Comparison of ENCODE assay signal across 19 cellular contexts in the genomic region with DNA sequence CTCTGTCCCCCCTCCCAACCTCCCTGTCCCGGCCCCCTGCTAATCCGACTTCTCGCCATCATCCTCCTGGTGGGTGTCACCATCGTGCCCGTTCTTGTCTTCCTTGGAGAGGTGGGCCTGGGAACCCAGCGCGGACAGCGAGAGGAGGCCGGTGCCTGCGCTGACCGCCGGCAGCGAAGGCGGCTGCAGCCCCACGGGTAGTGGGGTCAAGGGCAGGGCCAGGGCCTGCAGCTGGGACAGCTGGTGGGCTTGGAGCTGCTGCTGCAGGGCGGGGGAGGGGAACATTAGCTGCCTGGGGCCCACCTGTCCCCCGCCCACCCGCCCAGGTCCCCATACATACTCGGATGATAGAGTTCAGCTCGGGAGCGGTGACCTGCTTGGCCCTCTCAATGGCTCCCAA. TPM values are rescaled to one million over a fixed set of nuclear protein-coding genes. Genes with fewer than 3 reads are reported as not detected.
DNase-seq lines count a peak whose midpoint lies in the region; ATAC-seq, FAIRE-seq and TF ChIP-seq lines count a peak whose summit lies in the region.
"Had no signal": no experiment of that assay in that cellular context is flagged by ENCODE, and none has a peak within 500 bp of the region (broad histone marks: within the 10 kb centered on the region; RNA-seq: fewer than 3 reads in every experiment).

No MANE protein-coding gene starts in this region.

- H3K36me3 Mint-ChIP-seq in Caco-2 (ENCODE audit: insufficient read depth, unreplicated experiment), result peaks cover 20% of the 10 kb centered on the region

- H3K4me3 ChIP-seq in HepG2 (replicated peaks in 1 of 3; ENCODE audit: insufficient read depth in 1 of 3, low read depth in 2 of 3, low read length in 3 of 3), result no peak overlapping the region
- no peak overlapping the region for H3K4me3 ChIP-seq in right lobe of liver
- H3K4me3 ChIP-seq in ovary, result no peak overlapping the region
- H3K4me3 ChIP-seq in Caco-2 (ENCODE audit: low read depth, low read length), result no peak overlapping the region
- H3K4me3 ChIP-seq: SJCRH30 had no signal

- no peak overlapping the region for H3K4me2 ChIP-seq in HepG2 (ENCODE audit: low read depth, low read length)
- H3K4me2 ChIP-seq: KMS-11 had no signal

- no peak for TF ChIP-seq RAD21 in HepG2 (CRISPR knock-in tag; IDR thresholded peaks at IDR 0.05)

- no peak overlapping the region for H3K4me3 Mint-ChIP-seq in Caco-2 (ENCODE audit: unreplicated experiment)

- no peak for FAIRE-seq in HepG2 (lab: Jason Lieb, UNC)
- FAIRE-seq: H1 had no signal

- H3K79me2 ChIP-seq in HepG2 (ENCODE audit: insufficient read depth, low read length), result no peaks in the 10 kb centered on the region

- no peak overlapping the region for H2AFZ ChIP-seq in HepG2 (ENCODE audit: low read length)

- DNase-seq in HepG2 (ENCODE audit: low spot score) (no peak), right lobe of liver (no peak), epithelial cell of prostate (ENCODE audit: low read depth, low spot score) (no peak), ovary (peak in 3 of 5 donors; percentile 59 to 77 (median 63)), Ammon's horn (ENCODE audit: low spot score) (no peak), Caco-2 (no peak), activated gamma-delta T cell treated with Interleukin-2 at 50 U/mL for 16 hours (no peak)
- DNase-seq: DMS 273 treated with DMSO at 0.1 percent for 48 hours, DND-41, MV-4-11, NCI-H1417 treated with DMSO at 0.1 percent for 48 hours, NCI-H187 treated with DMSO at 0.1 percent for 48 hours, NCI-H2227 treated with DMSO at 0.1 percent for 48 hours, NCI-H524, SJCRH30 had no signal

- H3K36me3 ChIP-seq in HepG2 (replicated peaks in 1 of 2; ENCODE audit: control insufficient read depth in 1 of 2, insufficient read depth in 2 of 2, low read length in 2 of 2) (peaks cover 8 to 41% of the 10 kb centered on the region in 2 experiments; a peak in 4 of 5 replicates), right lobe of liver (peaks cover 0 to 23% (median 12%) of the 10 kb centered on the region in 4 donors), ovary (no peaks in the 10 kb centered on the region), Caco-2 (ENCODE audit: control insufficient read depth, insufficient read depth, low read length) (no peaks in the 10 kb centered on the region)

- H3K4me1 ChIP-seq in HepG2 (ENCODE audit: insufficient read depth, low read length) (0 out of 2 replicates have a peak, but pooled peaks cover 4% of the 10 kb centered on the region), right lobe of liver (peaks cover 0 to 16% (median 7%) of the 10 kb centered on the region in 4 donors), ovary (ENCODE audit: insufficient read depth) (peaks cover 10% of the 10 kb centered on the region), Caco-2 (peaks cover 9% of the 10 kb centered on the region; the same call in 1 of the 2 replicates)
- H3K4me1 ChIP-seq: SJCRH30 had no signal

- TF ChIP-seq POLR2A in HepG2 (IDR thresholded peaks at IDR 0.05; ENCODE audit: insufficient read depth in 1 of 2, low read depth in 2 of 2, low read length in 2 of 2), result no peak
- no peak for TF ChIP-seq POLR2A in right lobe of liver (IDR thresholded peaks at IDR 0.05)
- no peak for TF ChIP-seq POLR2A in ovary (IDR thresholded peaks at IDR 0.05)

- POLR2A ChIA-PET in HepG2 (lab: Yijun Ruan, JAX), result interaction anchor here (3.6 kb wide), 1 partner anchor 18 kb away, joined by 21 read pairs; no protein-coding TSS in a partner anchor
- POLR2A ChIA-PET in Caco-2 (lab: Charles Lee), result interaction anchor here (1.1 to 1.4 kb wide), 2 partner anchors 18 to 103 kb away, joined by 4 read pairs; no protein-coding TSS in a partner anchor

- H3K4me1 Mint-ChIP-seq in Caco-2 (ENCODE audit: low read depth, unreplicated experiment), result peaks cover 6% of the 10 kb centered on the region

- H3K27me3 Mint-ChIP-seq in Caco-2 (ENCODE audit: insufficient read depth, unreplicated experiment), result no peaks in the 10 kb centered on the region

- H3K9me3 ChIP-seq in HepG2 (ENCODE audit: low read length) (no peaks in the 10 kb centered on the region), right lobe of liver (no peaks in the 10 kb centered on the region), ovary (no peaks in the 10 kb centered on the region), Caco-2 (no peaks in the 10 kb centered on the region)
- H3K9me3 ChIP-seq: SJCRH30 had no signal

- H3K27ac ChIP-seq in HepG2 (ENCODE audit: extremely low read length, insufficient read depth, low read length) (no peak overlapping the region), right lobe of liver (no peak overlapping the region), epithelial cell of prostate (peak overlapping the region; percentile 98), ovary (peak overlapping the region; percentile 21 to 88)
- H3K27ac ChIP-seq: C4-2B, KMS-11, SJCRH30 had no signal

- intact Hi-C loops in HepG2 (cut with micrococcal nuclease; ENCODE audit: unreplicated experiment) (no loop called here), right lobe of liver (cut with DNase I) (no loop called here), ovary (cut with DNase I) (no loop called here), Caco-2 (cut with micrococcal nuclease; ENCODE audit: unreplicated experiment) (no loop called here)

- no peaks in the 10 kb centered on the region for H4K20me1 ChIP-seq in HepG2 (ENCODE audit: insufficient read depth, low read length)

- TF ChIP-seq EP300 in HepG2 (IDR thresholded peaks at IDR 0.05; ENCODE audit: low read depth in 2 of 2, low read length in 2 of 2) (no peak), HepG2 (CRISPR knock-in tag; IDR thresholded peaks at IDR 0.05; ENCODE audit: borderline replicate concordance) (no peak), ovary (IDR thresholded peaks at IDR 0.05) (no peak)

- no peak for ATAC-seq in HepG2
- no peak for ATAC-seq in right lobe of liver

- in situ Hi-C loops in HepG2 (cut with HindIII; ENCODE audit: extremely low pct_ligation_motif_present, low pct_unique_long_range_greater_than_20kb), result no loop called here

- H3K9me3 Mint-ChIP-seq in Caco-2 (ENCODE audit: unreplicated experiment), result no peaks in the 10 kb centered on the region

- WGBS in HepG2 (ENCODE audit: low lambda C conversion rate), result 96% methylated on average over 15 of the region's 21 CpGs
- WGBS in right lobe of liver (ENCODE audit: insufficient coverage, low coverage, low lambda C conversion rate, missing lambda C conversion rate), result 60% methylated on average over 3 of the region's 21 CpGs
- WGBS in ovary, 3 donors, result 26 to 57% (median 26%) methylated on average over 9 to 21 of the region's 21 CpGs

- no peak for TF ChIP-seq CTCF in HepG2 (CRISPR knock-in tag; IDR thresholded peaks at IDR 0.05)
- TF ChIP-seq CTCF in right lobe of liver (IDR thresholded peaks at IDR 0.05), result no peak
- TF ChIP-seq CTCF in ovary (IDR thresholded peaks at IDR 0.05), result no peak
- TF ChIP-seq CTCF in Caco-2 (IDR thresholded peaks at IDR 0.05; ENCODE audit: insufficient read depth in 1 of 2, low read depth in 1 of 2, low read length in 1 of 2, severe bottlenecking in 1 of 2, unreplicated experiment in 1 of 2), result no peak

- BruUV-seq in HepG2 (replicated peaks; lab: Mats Ljungman, UMichigan) (no TSS peak), Caco-2 (replicated peaks; lab: Mats Ljungman, UMichigan) (no TSS peak)

- CTCF ChIA-PET in HepG2 (lab: Yijun Ruan, JAX; ENCODE audit: low intra/inter-chr PET ratio, low total read pairs), result no interaction called here
- CTCF ChIA-PET in Caco-2 (lab: Charles Lee), result interaction anchor here (0.7 kb wide), 1 partner anchor 17 kb away, joined by 7 read pairs; no protein-coding TSS in a partner anchor

- no peaks in the 10 kb centered on the region for H3K27me3 ChIP-seq in HepG2 (ENCODE audit: control insufficient read depth in 1 of 2, insufficient read depth in 2 of 2, low read length in 2 of 2)
- H3K27me3 ChIP-seq in right lobe of liver, result no peaks in the 10 kb centered on the region
- no peaks in the 10 kb centered on the region for H3K27me3 ChIP-seq in ovary
- no peaks in the 10 kb centered on the region for H3K27me3 ChIP-seq in Caco-2 (replicated peaks; ENCODE audit: control insufficient read depth, insufficient read depth, low read length)
- H3K27me3 ChIP-seq: SJCRH30 had no signal

- no peak overlapping the region for H3K27ac Mint-ChIP-seq in Caco-2 (ENCODE audit: unreplicated experiment)

- H3K9ac ChIP-seq in HepG2 (ENCODE audit: insufficient read depth, low read depth, low read length), result no peak overlapping the region
- H3K9ac ChIP-seq: KMS-11 had no signal

RNA-seq across cellular contexts. Expression of a gene that starts 8.5 kb away (rescaled TPM):
- total RNA-seq in HepG2 (2016; rRNA removed; fragmentation: Illumina TruSeq; extraction: Trizol) (51.6 and 62.8 TPM in 2 replicates), right lobe of liver (100 to 1,000 TPM; 119 to 198 (median 152) TPM), ovary (100 to 1,000 TPM; 274 to 670 (median 503) TPM), Caco-2 (2022) (132 and 144 TPM in 2 replicates)
- total RNA-seq in HepG2 (2016; cell fraction: cytosol; rRNA removed; fragmentation: Illumina TruSeq; extraction: Trizol; ENCODE audit: low read depth), result 148 and 187 TPM in 2 replicates
- total RNA-seq in HepG2 (2016; cell fraction: insoluble cytoplasmic fraction; rRNA removed; fragmentation: Illumina TruSeq; extraction: Trizol), result 41.9 and 63.2 TPM in 2 replicates
- 155 and 189 TPM in 2 replicates for total RNA-seq in HepG2 (2016; cell fraction: membrane; rRNA removed; fragmentation: Illumina TruSeq; extraction: Trizol)
- total RNA-seq in HepG2 (2016; cell fraction: nucleus; rRNA removed; fragmentation: Illumina TruSeq; extraction: Trizol), result 29.0 and 32.6 TPM in 2 replicates
- polyA plus RNA-seq in HepG2 (2011; rRNA removed) (189 and 246 TPM in 2 replicates), ovary (100 to 1,000 TPM; 241 to 530 TPM)
- polyA plus RNA-seq in HepG2 (2011; cell fraction: cytosol; rRNA removed), result 170 and 253 TPM in 2 replicates
- 312 and 359 TPM in 2 replicates for polyA plus RNA-seq in HepG2 (2011; cell fraction: nucleus; rRNA removed)
- polyA plus RNA-seq in HepG2 (2012), result 157 and 182 TPM in 2 replicates
- 365 and 380 TPM in 2 replicates for polyA plus RNA-seq in HepG2 (2016; cell fraction: cytosol; fragmentation: Illumina TruSeq; extraction: Trizol; ENCODE audit: low read depth)
- 90.9 and 108 TPM in 2 replicates for polyA plus RNA-seq in HepG2 (2016; cell fraction: insoluble cytoplasmic fraction; fragmentation: Illumina TruSeq; extraction: Trizol; ENCODE audit: low read depth)
- polyA plus RNA-seq in HepG2 (2016; cell fraction: membrane; fragmentation: Illumina TruSeq; extraction: Trizol; ENCODE audit: low read depth), result 308 and 330 TPM in 2 replicates
- 105 and 117 TPM in 2 replicates for polyA plus RNA-seq in HepG2 (2016; cell fraction: nucleus; fragmentation: Illumina TruSeq; extraction: Trizol; ENCODE audit: insufficient read depth, low read depth)
- polyA minus RNA-seq in HepG2 (2011; rRNA and poly(A)+ RNA removed; ENCODE audit: low replicate concordance), result 213 and 462 TPM in 2 replicates
- 159 and 180 TPM in 2 replicates for polyA minus RNA-seq in HepG2 (2011; cell fraction: cytosol; rRNA and poly(A)+ RNA removed)
- 36.2 and 46.2 TPM in 2 replicates for polyA minus RNA-seq in HepG2 (2011; cell fraction: nucleus; rRNA and poly(A)+ RNA removed)

RNA-seq across cellular contexts. Expression of a gene that starts 24.7 kb away (rescaled TPM):
- total RNA-seq in HepG2 (2016; rRNA removed; fragmentation: Illumina TruSeq; extraction: Trizol) (0.07 TPM in 1 of 2 replicates, not detected in the other), right lobe of liver (10 to 100 TPM in 2 of 6 experiments, 1 to 10 TPM in 4; 6.1 to 20.6 (median 9.3) TPM), ovary (10 to 100 TPM; 31.1 to 43.9 (median 36.4) TPM), Caco-2 (2022) (29.2 and 31.3 TPM in 2 replicates)
- not detected in 2 replicates for total RNA-seq in HepG2 (2016; cell fraction: cytosol; rRNA removed; fragmentation: Illumina TruSeq; extraction: Trizol; ENCODE audit: low read depth)
- not detected in 2 replicates for total RNA-seq in HepG2 (2016; cell fraction: insoluble cytoplasmic fraction; rRNA removed; fragmentation: Illumina TruSeq; extraction: Trizol)
- total RNA-seq in HepG2 (2016; cell fraction: membrane; rRNA removed; fragmentation: Illumina TruSeq; extraction: Trizol), result 0.14 and 0.15 TPM in 2 replicates
- total RNA-seq in HepG2 (2016; cell fraction: nucleus; rRNA removed; fragmentation: Illumina TruSeq; extraction: Trizol), result not detected in 2 replicates
- polyA plus RNA-seq in HepG2 (2011; rRNA removed) (0.72 and 0.81 TPM in 2 replicates), ovary (10 to 100 TPM; 15.1 to 21.4 TPM)
- polyA plus RNA-seq in HepG2 (2011; cell fraction: cytosol; rRNA removed), result 0.21 and 0.25 TPM in 2 replicates
- 1.8 and 1.9 TPM in 2 replicates for polyA plus RNA-seq in HepG2 (2011; cell fraction: nucleus; rRNA removed)
- 0.67 and 0.75 TPM in 2 replicates for polyA plus RNA-seq in HepG2 (2012)
- 0.19 and 0.40 TPM in 2 replicates for polyA plus RNA-seq in HepG2 (2016; cell fraction: cytosol; fragmentation: Illumina TruSeq; extraction: Trizol; ENCODE audit: low read depth)
- polyA plus RNA-seq in HepG2 (2016; cell fraction: insoluble cytoplasmic fraction; fragmentation: Illumina TruSeq; extraction: Trizol; ENCODE audit: low read depth), result 0.13 TPM in 1 of 2 replicates, not detected in the other
- polyA plus RNA-seq in HepG2 (2016; cell fraction: membrane; fragmentation: Illumina TruSeq; extraction: Trizol; ENCODE audit: low read depth), result 0.23 and 0.82 TPM in 2 replicates
- 0.56 TPM in 1 of 2 replicates, not detected in the other for polyA plus RNA-seq in HepG2 (2016; cell fraction: nucleus; fragmentation: Illumina TruSeq; extraction: Trizol; ENCODE audit: insufficient read depth, low read depth)
- polyA minus RNA-seq in HepG2 (2011; rRNA and poly(A)+ RNA removed; ENCODE audit: low replicate concordance), result 1.3 and 12.9 TPM in 2 replicates
- 0.35 and 0.89 TPM in 2 replicates for polyA minus RNA-seq in HepG2 (2011; cell fraction: cytosol; rRNA and poly(A)+ RNA removed)
- 0.77 TPM in 1 of 2 replicates, not detected in the other for polyA minus RNA-seq in HepG2 (2011; cell fraction: nucleus; rRNA and poly(A)+ RNA removed)
- total RNA-seq: RPMI7951 had no signal

RNA-seq across cellular contexts. Expression of a gene that starts 40.4 kb away (rescaled TPM):
- total RNA-seq in HepG2 (2016; rRNA removed; fragmentation: Illumina TruSeq; extraction: Trizol) (18.8 and 26.8 TPM in 2 replicates), right lobe of liver (10 to 100 TPM; 19.5 to 28.0 (median 22.4) TPM), ovary (10 to 100 TPM; 27.3 to 66.7 (median 57.1) TPM), Caco-2 (2022) (50.0 and 50.7 TPM in 2 replicates)
- total RNA-seq in HepG2 (2016; cell fraction: cytosol; rRNA removed; fragmentation: Illumina TruSeq; extraction: Trizol; ENCODE audit: low read depth), result 4.5 and 5.5 TPM in 2 replicates
- total RNA-seq in HepG2 (2016; cell fraction: insoluble cytoplasmic fraction; rRNA removed; fragmentation: Illumina TruSeq; extraction: Trizol), result 16.2 and 28.2 TPM in 2 replicates
- total RNA-seq in HepG2 (2016; cell fraction: membrane; rRNA removed; fragmentation: Illumina TruSeq; extraction: Trizol), result 20.2 and 20.3 TPM in 2 replicates
- total RNA-seq in HepG2 (2016; cell fraction: nucleus; rRNA removed; fragmentation: Illumina TruSeq; extraction: Trizol), result 13.2 and 15.8 TPM in 2 replicates
- polyA plus RNA-seq in HepG2 (2011; rRNA removed) (16.0 and 16.8 TPM in 2 replicates), ovary (10 to 100 TPM; 44.0 to 46.2 TPM)
- 18.0 and 19.4 TPM in 2 replicates for polyA plus RNA-seq in HepG2 (2011; cell fraction: cytosol; rRNA removed)
- polyA plus RNA-seq in HepG2 (2011; cell fraction: nucleus; rRNA removed), result 24.5 and 30.8 TPM in 2 replicates
- 21.5 and 25.5 TPM in 2 replicates for polyA plus RNA-seq in HepG2 (2012)
- polyA plus RNA-seq in HepG2 (2016; cell fraction: cytosol; fragmentation: Illumina TruSeq; extraction: Trizol; ENCODE audit: low read depth), result 4.2 and 4.6 TPM in 2 replicates
- 25.9 and 33.9 TPM in 2 replicates for polyA plus RNA-seq in HepG2 (2016; cell fraction: insoluble cytoplasmic fraction; fragmentation: Illumina TruSeq; extraction: Trizol; ENCODE audit: low read depth)
- polyA plus RNA-seq in HepG2 (2016; cell fraction: membrane; fragmentation: Illumina TruSeq; extraction: Trizol; ENCODE audit: low read depth), result 14.1 and 15.9 TPM in 2 replicates
- polyA plus RNA-seq in HepG2 (2016; cell fraction: nucleus; fragmentation: Illumina TruSeq; extraction: Trizol; ENCODE audit: insufficient read depth, low read depth), result 31.1 and 31.9 TPM in 2 replicates
- polyA minus RNA-seq in HepG2 (2011; rRNA and poly(A)+ RNA removed; ENCODE audit: low replicate concordance), result 36.6 and 52.6 TPM in 2 replicates
- polyA minus RNA-seq in HepG2 (2011; cell fraction: cytosol; rRNA and poly(A)+ RNA removed), result 10.8 and 16.8 TPM in 2 replicates
- 6.7 and 7.1 TPM in 2 replicates for polyA minus RNA-seq in HepG2 (2011; cell fraction: nucleus; rRNA and poly(A)+ RNA removed)

Comparison
In these comparisons a context has a peak if more than half of its experiments do, and no peak if none do; other contexts are left out.
1. DNase-seq: peak in ovary (3 of 5); none in HepG2 (single experiment), right lobe of liver (0 of 3), epithelial cell of prostate (single experiment), Ammon's horn (single experiment), Caco-2 (0 of 2) and activated gamma-delta T cell treated with Interleukin-2 at 50 U/mL for 16 hours (single experiment).
2. H3K27ac ChIP-seq: peak in epithelial cell of prostate (single experiment) and ovary (2 of 2); none in HepG2 (single experiment) and right lobe of liver (0 of 3).